16 cellular contexts compared by ENCODE assay signal in the genomic region with DNA sequence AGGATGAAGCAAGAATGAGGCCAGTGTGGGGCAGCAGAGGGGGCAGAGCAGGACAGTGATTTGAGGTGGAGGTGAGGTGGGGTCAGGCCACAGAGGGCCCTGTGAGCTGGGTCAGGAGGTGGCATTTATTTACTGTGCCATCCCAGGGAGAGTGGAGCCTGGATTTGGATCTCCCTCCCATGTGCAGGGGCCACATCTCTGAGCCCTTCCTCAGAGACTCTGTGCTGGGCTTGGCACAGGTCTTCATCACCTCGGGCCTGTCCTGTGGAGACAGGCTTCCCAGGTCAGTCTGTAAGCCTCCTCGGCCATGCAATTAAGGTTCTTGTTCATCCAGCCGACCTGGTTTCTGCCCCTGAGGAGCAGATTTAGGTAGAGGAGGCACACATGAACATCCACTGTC.
"Had no signal": no experiment of that assay in that cellular context is flagged by ENCODE, and none has a peak within 500 bp of the region (broad histone marks: within the 10 kb centered on the region; RNA-seq: fewer than 3 reads in every experiment).

No MANE protein-coding gene starts in this region.

- H3K36me3 ChIP-seq: adrenal gland, heart left ventricle, ovary, sigmoid colon, spleen, stomach, upper lobe of right lung had no signal

- ATAC-seq: activated CD8-positive, alpha-beta T cell treated with anti-CD3 and anti-CD28 coated beads for 36 hours; activated T-cell treated with anti-CD3 and anti-CD28 coated beads, Interleukin-2, amount 50 U/mL, for 4 hours; heart left ventricle; upper lobe of right lung had no signal

- H3K9me3 ChIP-seq: adrenal gland, heart left ventricle, ovary, sigmoid colon, spleen, stomach, testis, upper lobe of right lung had no signal

- H3K27ac ChIP-seq: adrenal gland, epithelial cell of prostate, heart left ventricle, ovary, sigmoid colon, spleen, stomach, testis, upper lobe of right lung had no signal

- H3K27me3 ChIP-seq: adrenal gland, ovary, testis, upper lobe of right lung had no signal

- DNase-seq: activated CD4-positive, alpha-beta T cell treated with anti-CD3 and anti-CD28 coated beads for 4 hours; activated CD8-positive, alpha-beta T cell treated with anti-CD3 and anti-CD28 coated beads for 36 hours; activated T-cell treated with anti-CD3 and anti-CD28 coated beads, Interleukin-2, amount 50 U/mL, for 4 hours; adrenal gland; dermis blood vessel endothelial cell; heart left ventricle; ovary; sigmoid colon; spleen; stimulated activated CD4-positive, alpha-beta T cell treated with anti-CD3 and anti-CD28 coated beads, Interleukin-1b, Interleukin-23, amount 100 ng/mL, for 48 hours; stomach; SW 1271; testis; upper lobe of right lung had no signal

- H3K4me3 ChIP-seq: adrenal gland, heart left ventricle, lung, ovary, sigmoid colon, spleen, stomach, testis, upper lobe of right lung had no signal

- H3K27ac Mint-ChIP-seq: activated CD8-positive, alpha-beta T cell treated with anti-CD3 and anti-CD28 coated beads for 36 hours had no signal

- H3K4me1 ChIP-seq: testis had no signal

- H3K9me3 Mint-ChIP-seq: activated T-cell treated with anti-CD3 and anti-CD28 coated beads, Interleukin-2, amount 50 U/mL, for 4 hours had no signal

- H3K4me3 Mint-ChIP-seq: activated CD8-positive, alpha-beta T cell treated with anti-CD3 and anti-CD28 coated beads for 36 hours; activated T-cell treated with anti-CD3 and anti-CD28 coated beads, Interleukin-2, amount 50 U/mL, for 4 hours had no signal
